In genomic region chr20:13449868-13450441, GRCh38 we compare ENCODE assay signal across 2 cellular contexts.
TF ChIP-seq lines count a peak whose summit lies in the region.

No MANE protein-coding gene starts in this region.

TF ChIP-seq in IMR-90, 13 proteins besides CTCF, POLR2A, EP300 and RAD21 (continued from another document):
- no peak for TF ChIP-seq RCOR1 (IDR thresholded peaks at IDR 0.05; ENCODE audit: insufficient replicate concordance, low read length)
- TF ChIP-seq CEBPB (IDR thresholded peaks at IDR 0.05; ENCODE audit: low read depth, low read length), result no peak
- no peak for TF ChIP-seq MAZ (IDR thresholded peaks at IDR 0.05; ENCODE audit: borderline replicate concordance, low read depth, low read length)
- TF ChIP-seq USF2 (IDR thresholded peaks at IDR 0.05; ENCODE audit: low read depth, low read length), result no peak
- no peak; the same call in 1 of the 2 replicates for TF ChIP-seq FOS (IDR thresholded peaks at IDR 0.05; ENCODE audit: low read depth, low read length)
- no peak for TF ChIP-seq ELK1 (IDR thresholded peaks at IDR 0.05; ENCODE audit: borderline replicate concordance, low read depth, low read length)
- no peak for TF ChIP-seq NFE2L2 (IDR thresholded peaks at IDR 0.05; ENCODE audit: low read depth, low read length)
- TF ChIP-seq CHD1 (IDR thresholded peaks at IDR 0.05; ENCODE audit: low read depth, low read length), result no peak
- TF ChIP-seq BHLHE40 (IDR thresholded peaks at IDR 0.05; ENCODE audit: low read depth, low read length), result no peak

TF ChIP-seq in GM12891, 5 proteins besides CTCF, POLR2A, EP300 and RAD21 (continued from another document):
- no peak for TF ChIP-seq PAX5 (IDR thresholded peaks at IDR 0.05; ENCODE audit: insufficient read depth, low read length, severe bottlenecking)
TF ChIP-seq in GM12891: peak in this region for 0.
